In the genomic region with DNA sequence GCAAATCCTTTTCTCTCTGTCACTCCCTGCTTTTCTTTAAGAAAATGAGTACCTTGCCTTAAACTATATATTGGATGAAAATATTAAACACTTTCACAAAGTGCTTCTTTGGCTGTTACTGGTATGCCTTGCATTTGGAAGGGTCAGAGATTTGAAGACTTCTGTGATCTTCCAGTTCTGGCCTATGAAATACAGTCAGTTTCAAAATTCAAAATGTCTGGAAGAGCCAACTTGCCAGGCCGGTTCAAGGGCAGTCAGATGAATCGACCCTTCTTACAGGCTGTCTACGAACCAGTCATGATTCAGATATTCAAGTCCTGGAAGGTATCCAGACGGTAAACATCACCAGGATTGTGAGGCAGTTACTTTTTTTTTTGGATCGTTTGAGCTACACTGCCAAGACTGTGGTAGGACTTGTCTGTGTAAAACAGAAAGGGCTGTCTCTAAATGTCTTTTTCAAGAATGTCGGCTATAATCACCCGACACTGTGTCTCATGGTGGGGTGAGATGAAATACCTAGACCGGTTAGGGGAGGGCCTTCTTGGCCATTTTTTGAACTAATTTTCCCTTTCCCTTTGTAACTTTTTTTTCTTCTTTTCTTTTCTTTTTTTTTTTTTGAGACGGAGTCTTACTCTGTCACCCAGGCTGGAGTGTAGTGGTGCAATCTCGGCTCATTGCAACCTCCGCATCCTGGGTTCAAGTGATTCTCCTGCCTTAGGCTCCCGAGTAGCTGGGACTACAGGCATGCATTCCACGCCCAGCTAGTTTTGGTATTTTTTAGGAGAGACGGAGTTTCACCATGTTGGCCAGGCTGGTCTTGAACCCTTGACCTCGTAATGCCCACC, we compare ENCODE assay signal across 8 cellular contexts. TPM values are rescaled to one million over a fixed set of nuclear protein-coding genes. Genes with fewer than 3 reads are reported as not detected.
DNase-seq lines count a peak whose midpoint lies in the region; ATAC-seq and TF ChIP-seq lines count a peak whose summit lies in the region.

No MANE protein-coding gene starts in this region.

- H3K36me3 Mint-ChIP-seq in T-helper 2 cell treated with Interferon-gamma antibody and Interleukin-4, amounts not matched to agents 5 μg/mL and 100 μg/mL, for 36 hours (ENCODE audit: low read depth) = peaks cover 36% of the 10 kb centered on the region

- TF ChIP-seq POLR2A in ovary (IDR thresholded peaks at IDR 0.05) = no peak

- ATAC-seq in GM18519 (IDR thresholded peaks at IDR 0.05; ENCODE audit: low FRiP score, unreplicated experiment) = no peak

- no peaks in the 10 kb centered on the region for H3K27me3 ChIP-seq in SJCRH30
- H3K27me3 ChIP-seq in ovary = no peaks in the 10 kb centered on the region

- 6 to 18% (median 15%) methylated on average over 15 of the region's 15 CpGs for WGBS in ovary, 3 donors

- no peaks in the 10 kb centered on the region for H3K27me3 Mint-ChIP-seq in T-helper 2 cell treated with Interferon-gamma antibody and Interleukin-4, amounts not matched to agents 5 μg/mL and 100 μg/mL, for 36 hours (ENCODE audit: low read depth)

- peak; percentile 69 for DNase-seq in SIG-M5 treated with dmso at 0.1 percent for 504 hours (lab: John Stamatoyannopoulos, UW; ENCODE audit: unreplicated experiment)
- no peak for DNase-seq in SIG-M5 (lab: John Stamatoyannopoulos, UW)
- peak; percentile 53 to 67 for DNase-seq in SJCRH30
- DNase-seq in fibroblast of mammary gland (ENCODE audit: low read depth) = peak; percentile 100
- peak in 3 of 5 donors; percentile 62 to 76 (median 64) for DNase-seq in ovary
- DNase-seq in T-helper 2 cell treated with Interferon-gamma antibody and Interleukin-4, amounts not matched to agents 5 μg/mL and 100 μg/mL, for 36 hours (ENCODE audit: low spot score) = no peak
- DNase-seq in GM19238 (ENCODE audit: insufficient read length, low spot score) = no peak

- H3K27ac Mint-ChIP-seq in T-helper 2 cell treated with Interferon-gamma antibody and Interleukin-4, amounts not matched to agents 5 μg/mL and 100 μg/mL, for 36 hours = no peak overlapping the region

- H3K27ac ChIP-seq in SJCRH30 = peak overlapping the region; percentile 50; the same call in 1 of the 2 replicates
- H3K27ac ChIP-seq in ovary = peak overlapping the region; percentile 60 to 72

- intact Hi-C loops in ovary (cut with DNase I) = no loop called here

- H3K4me3 Mint-ChIP-seq in T-helper 2 cell treated with Interferon-gamma antibody and Interleukin-4, amounts not matched to agents 5 μg/mL and 100 μg/mL, for 36 hours = no peak overlapping the region

- peaks cover 55% of the 10 kb centered on the region for H3K4me1 Mint-ChIP-seq in T-helper 2 cell treated with Interferon-gamma antibody and Interleukin-4, amounts not matched to agents 5 μg/mL and 100 μg/mL, for 36 hours (ENCODE audit: low read depth)

- no peaks in the 10 kb centered on the region for H3K9me3 Mint-ChIP-seq in T-helper 2 cell treated with Interferon-gamma antibody and Interleukin-4, amounts not matched to agents 5 μg/mL and 100 μg/mL, for 36 hours

- H3K36me3 ChIP-seq in SJCRH30 = peaks cover 21% of the 10 kb centered on the region
- H3K36me3 ChIP-seq in ovary = no peaks in the 10 kb centered on the region

- H3K4me1 ChIP-seq in SJCRH30 (peaks cover 58% of the 10 kb centered on the region), ovary (ENCODE audit: insufficient read depth) (peaks cover 48% of the 10 kb centered on the region)

- no peak for TF ChIP-seq EP300 in ovary (IDR thresholded peaks at IDR 0.05)

- H3K9me3 ChIP-seq in SJCRH30 (replicated peaks) (no peaks in the 10 kb centered on the region), ovary (no peaks in the 10 kb centered on the region)

- H3K4me3 ChIP-seq in SJCRH30 (no peak overlapping the region), fibroblast of mammary gland (ENCODE audit: control insufficient read depth, low read depth, low read length) (peak overlapping the region; percentile 23), ovary (no peak overlapping the region)

- TF ChIP-seq CTCF in fibroblast of mammary gland (conservative IDR thresholded peaks at IDR 0.05; ENCODE audit: control insufficient read depth, insufficient read depth, low read depth, low read length) = no peak
- TF ChIP-seq CTCF in ovary (IDR thresholded peaks at IDR 0.05) = no peak

RNA-seq across cellular contexts. Expression of a gene that starts 11.2 kb away (rescaled TPM):
- total RNA-seq in SJCRH30 (2014; rRNA removed; shearing (Covaris generic)) = 166 and 192 TPM in 2 replicates
- 100 to 1,000 TPM; 139 to 419 (median 299) TPM for total RNA-seq in ovary
- polyA plus RNA-seq in ovary = 100 to 1,000 TPM; 188 to 458 TPM

RNA-seq across cellular contexts. Expression of a gene that starts 39.7 kb away (rescaled TPM):
- 320 and 322 TPM in 2 replicates for total RNA-seq in SJCRH30 (2014; rRNA removed; shearing (Covaris generic))
- total RNA-seq in ovary = 100 to 1,000 TPM; 247 to 527 (median 267) TPM
- polyA plus RNA-seq in ovary = 100 to 1,000 TPM; 215 to 391 TPM

RNA-seq across cellular contexts. Expression of a gene that starts 40.9 kb away (rescaled TPM):
- total RNA-seq in SJCRH30 (2014; rRNA removed; shearing (Covaris generic)) = 1.2 and 1.5 TPM in 2 replicates
- total RNA-seq in ovary = 1 to 10 TPM in 6 of 7 donors, under 1 TPM in 1; 0.95 to 6.1 (median 2.6) TPM
- 1 to 10 TPM; 1.0 to 2.6 TPM for polyA plus RNA-seq in ovary

Comparison
In these comparisons a context has a peak if more than half of its experiments do, and no peak if none do; other contexts are left out.
1. DNase-seq: peak in SIG-M5 treated with dmso at 0.1 percent for 504 hours (single experiment), SJCRH30 (2 of 2), fibroblast of mammary gland (single experiment) and ovary (3 of 5); none in SIG-M5 (single experiment), T-helper 2 cell treated with Interferon-gamma antibody and Interleukin-4, amounts not matched to agents 5 μg/mL and 100 μg/mL, for 36 hours (single experiment) and GM19238 (single experiment).